ENCODE assay signal across 29 cellular contexts in the genomic region with DNA sequence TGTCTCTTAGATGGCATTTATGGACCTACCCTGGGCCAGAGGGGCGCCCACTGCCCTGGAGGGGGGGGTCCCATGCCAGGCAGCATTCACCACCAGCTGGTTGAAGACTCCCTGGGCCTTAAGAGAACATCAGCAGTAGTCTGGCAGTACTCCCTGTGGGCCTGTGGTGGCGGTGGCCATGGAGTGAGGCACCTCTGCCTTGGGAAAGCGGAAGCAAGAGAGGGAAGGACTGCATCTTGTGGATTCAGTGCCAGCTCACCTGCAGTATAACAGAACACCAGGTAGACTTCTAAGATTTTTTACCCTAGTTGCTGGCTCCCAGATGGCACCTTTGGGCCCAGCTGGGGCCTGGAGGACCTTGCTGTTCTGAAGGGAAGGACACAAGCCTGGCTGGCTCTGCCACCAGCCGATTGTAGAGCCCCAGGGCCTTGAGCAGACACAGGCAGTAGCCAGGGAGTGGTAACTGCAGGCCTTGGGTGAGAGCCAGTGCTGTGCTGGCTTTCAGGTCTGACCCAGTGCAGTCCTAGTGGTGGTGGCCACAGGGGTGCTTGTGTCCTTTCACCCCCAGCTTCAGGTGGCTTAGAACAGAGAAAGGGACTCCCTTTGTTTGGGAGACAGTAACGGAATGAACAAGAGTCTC. TPM values are rescaled to one million over a fixed set of nuclear protein-coding genes. Genes with fewer than 3 reads are reported as not detected.
DNase-seq lines count a peak whose midpoint lies in the region; ATAC-seq, FAIRE-seq and TF ChIP-seq lines count a peak whose summit lies in the region.
"Had no signal": no experiment of that assay in that cellular context is flagged by ENCODE, and none has a peak within 500 bp of the region (broad histone marks: within the 10 kb centered on the region; RNA-seq: fewer than 3 reads in every experiment).

No MANE protein-coding gene starts in this region.

- CTCF ChIA-PET in CD4-positive, alpha-beta memory T cell (lab: Charles Lee; ENCODE audit: partially characterized antibody) = interaction anchor here (1.1 kb wide), 2 partner anchors 52 to 55 kb away, joined by 3 read pairs; no protein-coding TSS in a partner anchor
- CTCF ChIA-PET in Caco-2 (lab: Charles Lee) = no interaction called here

- POLR2A ChIA-PET in CD4-positive, alpha-beta memory T cell (lab: Charles Lee; ENCODE audit: partially characterized antibody) = interaction anchor here (3.2 to 5.9 kb wide), 2 partner anchors 39 to 55 kb away, joined by 11 to 42 read pairs; no protein-coding TSS in a partner anchor
- POLR2A ChIA-PET in Caco-2 (lab: Charles Lee) = no interaction called here

- H3K9me3 ChIP-seq in CD4-positive, alpha-beta memory T cell (ENCODE audit: control insufficient read depth in 1 of 2, low read length in 2 of 2) = peaks cover 0 to 7% of the 10 kb centered on the region in 2 donors
- H3K9me3 ChIP-seq in Caco-2 = no peaks in the 10 kb centered on the region
- no peaks in the 10 kb centered on the region for H3K9me3 ChIP-seq in colonic mucosa
- peaks cover 10% of the 10 kb centered on the region for H3K9me3 ChIP-seq in psoas muscle
- no peaks in the 10 kb centered on the region for H3K9me3 ChIP-seq in pancreas
- H3K9me3 ChIP-seq: upper lobe of right lung had no signal

- DNase-seq in CD4-positive, alpha-beta memory T cell = no peak
- no peak for DNase-seq in Caco-2
- peak; percentile 16 for DNase-seq in colonic mucosa
- DNase-seq in psoas muscle = no peak
- no peak for DNase-seq in cerebellar nuclear complex (lab: John Stamatoyannopoulos, UW)
- DNase-seq in pancreas = no peak
- DNase-seq in NCI-H510A treated with DMSO at 0.1 percent for 48 hours (lab: John Stamatoyannopoulos, UW) = no peak
- DNase-seq: activated CD4-positive, alpha-beta T cell treated with anti-CD3 and anti-CD28 coated beads for 4 hours; activated naive CD8-positive, alpha-beta T cell treated with anti-CD3 and anti-CD28 coated beads, Interleukin-2, amount 10 ng/mL, durations not matched to agents 7 days and 5 days; activated T-cell treated with anti-CD3 and anti-CD28 coated beads, Interleukin-2, amount 50 U/mL, for 72 hours; C1 segment of cervical spinal cord; GM23248; islet precursor cell; Karpas-422; natural killer cell; NCI-H146; NCI-H2107; NCI-H446; retina; SHP77; stimulated activated CD4-positive, alpha-beta T cell treated with anti-CD3 and anti-CD28 coated beads, Interleukin-2, amount 100 ng/mL, for 48 hours; upper lobe of right lung had no signal

- no peak overlapping the region for H3K4me3 ChIP-seq in CD4-positive, alpha-beta memory T cell (ENCODE audit: low read length in 2 of 2)
- H3K4me3 ChIP-seq in Caco-2 (ENCODE audit: low read depth, low read length) (no peak overlapping the region), colonic mucosa (no peak overlapping the region), psoas muscle (no peak overlapping the region), pancreas (no peak overlapping the region)
- H3K4me3 ChIP-seq: ascending aorta, cardiac muscle cell, GM12878, GM23248, upper lobe of right lung had no signal

- H3K4me1 ChIP-seq in CD4-positive, alpha-beta memory T cell (ENCODE audit: insufficient read depth, low read length) = peaks cover 17% of the 10 kb centered on the region
- no peaks in the 10 kb centered on the region for H3K4me1 ChIP-seq in Caco-2
- peaks cover 12% of the 10 kb centered on the region for H3K4me1 ChIP-seq in colonic mucosa
- H3K4me1 ChIP-seq in psoas muscle = peaks cover 18% of the 10 kb centered on the region
- H3K4me1 ChIP-seq in pancreas = peaks cover 0 to 9% (median 5%) of the 10 kb centered on the region in 3 donors

- no TSS peak for BruUV-seq in Caco-2 (replicated peaks; lab: Mats Ljungman, UMichigan)

- no peak overlapping the region for H3K27ac ChIP-seq in CD4-positive, alpha-beta memory T cell (ENCODE audit: low read depth, low read length)
- no peak overlapping the region for H3K27ac ChIP-seq in colonic mucosa
- H3K27ac ChIP-seq in psoas muscle = peak overlapping the region; percentile 46
- H3K27ac ChIP-seq in pancreas = no peak overlapping the region
- H3K27ac ChIP-seq: cardiac muscle cell, GM23248, upper lobe of right lung had no signal

- peaks cover 43 to 49% of the 10 kb centered on the region in 2 donors for H3K36me3 Mint-ChIP-seq in CD4-positive, alpha-beta memory T cell
- H3K36me3 Mint-ChIP-seq in Caco-2 (ENCODE audit: insufficient read depth, unreplicated experiment) = peaks cover 81% of the 10 kb centered on the region
- H3K36me3 Mint-ChIP-seq: natural killer cell had no signal

- peaks cover 0 to 1% of the 10 kb centered on the region in 2 donors for H3K27me3 Mint-ChIP-seq in CD4-positive, alpha-beta memory T cell
- H3K27me3 Mint-ChIP-seq in Caco-2 (ENCODE audit: insufficient read depth, unreplicated experiment) = no peaks in the 10 kb centered on the region
- H3K27me3 Mint-ChIP-seq: activated naive CD8-positive, alpha-beta T cell treated with anti-CD3 and anti-CD28 coated beads, Interleukin-2, amount 10 ng/mL, durations not matched to agents 7 days and 5 days had no signal

- FAIRE-seq in pancreas (lab: Jason Lieb, UNC) = no peak
- FAIRE-seq: endothelial cell of umbilical vein, GM12878 had no signal

- peak overlapping the region in 1 of 8 donors; percentile 14 for H3K4me3 Mint-ChIP-seq in CD4-positive, alpha-beta memory T cell
- no peak overlapping the region for H3K4me3 Mint-ChIP-seq in Caco-2 (ENCODE audit: unreplicated experiment)
- H3K4me3 Mint-ChIP-seq: activated naive CD8-positive, alpha-beta T cell treated with anti-CD3 and anti-CD28 coated beads, Interleukin-2, amount 10 ng/mL, durations not matched to agents 7 days and 5 days; activated T-cell treated with anti-CD3 and anti-CD28 coated beads, Interleukin-2, amount 50 U/mL, for 72 hours; mesothelial cell of epicardium; natural killer cell; T-helper 2 cell treated with Interferon-gamma antibody and Interleukin-4, amounts not matched to agents 5 μg/mL and 100 μg/mL, for 36 hours had no signal

- intact Hi-C loops in CD4-positive, alpha-beta memory T cell (cut with micrococcal nuclease) = no loop called here
- intact Hi-C loops in Caco-2 (cut with micrococcal nuclease; ENCODE audit: unreplicated experiment) (loop anchor here (10.0 kb wide), 1 partner anchor 643 kb away; no protein-coding TSS in a partner anchor), colonic mucosa (cut with DNase I) (loop anchor here (5.0 kb wide), 1 partner anchor 69 kb away; no protein-coding TSS in a partner anchor), psoas muscle (cut with DNase I) (no loop called here), pancreas (cut with DNase I) (loop anchor here in 1 of 3 donors (5.0 kb wide), 1 partner anchor 69 kb away; no protein-coding TSS in a partner anchor)

- 53 to 91% (median 61%) methylated on average over 5 of the region's 5 CpGs for WGBS in psoas muscle, 3 donors
- 68 to 82% methylated on average over 4 to 5 of the region's 5 CpGs for WGBS in pancreas, 2 donors

- peaks cover 18 to 28% (median 22%) of the 10 kb centered on the region in 4 donors for H3K4me1 Mint-ChIP-seq in CD4-positive, alpha-beta memory T cell
- peaks cover 8% of the 10 kb centered on the region for H3K4me1 Mint-ChIP-seq in Caco-2 (ENCODE audit: low read depth, unreplicated experiment)

- no peak for TF ChIP-seq CTCF in Caco-2 (IDR thresholded peaks at IDR 0.05; ENCODE audit: insufficient read depth in 1 of 2, low read depth in 1 of 2, low read length in 1 of 2, severe bottlenecking in 1 of 2, unreplicated experiment in 1 of 2)
- no peak for TF ChIP-seq CTCF in colonic mucosa (IDR thresholded peaks at IDR 0.05)
- no peak for TF ChIP-seq CTCF in psoas muscle (IDR thresholded peaks at IDR 0.05)
- TF ChIP-seq CTCF in pancreas (IDR thresholded peaks at IDR 0.05) = no peak

- peaks cover 22% of the 10 kb centered on the region for H3K36me3 ChIP-seq in CD4-positive, alpha-beta memory T cell (ENCODE audit: insufficient read depth, low read length)
- H3K36me3 ChIP-seq in Caco-2 (ENCODE audit: control insufficient read depth, insufficient read depth, low read length) (no peaks in the 10 kb centered on the region), colonic mucosa (no peaks in the 10 kb centered on the region), psoas muscle (ENCODE audit: insufficient read depth in 1 of 2, low read depth in 1 of 2) (peaks cover 5 to 45% of the 10 kb centered on the region in 2 donors), pancreas (peaks cover 0 to 28% (median 7%) of the 10 kb centered on the region in 3 donors)
- H3K36me3 ChIP-seq: cardiac muscle cell had no signal

- H3K9me3 Mint-ChIP-seq in CD4-positive, alpha-beta memory T cell = peaks cover 0 to 22% (median 3%) of the 10 kb centered on the region in 8 donors
- H3K9me3 Mint-ChIP-seq in Caco-2 (ENCODE audit: unreplicated experiment) = no peaks in the 10 kb centered on the region
- H3K9me3 Mint-ChIP-seq: activated naive CD8-positive, alpha-beta T cell treated with anti-CD3 and anti-CD28 coated beads, Interleukin-2, amount 10 ng/mL, durations not matched to agents 7 days and 5 days; natural killer cell had no signal

- no peak overlapping the region for H3K9ac ChIP-seq in colonic mucosa (ENCODE audit: low read depth in 2 of 2, low read length in 2 of 2)
- H3K9ac ChIP-seq: GM23248 had no signal

- peak overlapping the region in 5 of 7 donors; percentile 36 to 75 (median 60) for H3K27ac Mint-ChIP-seq in CD4-positive, alpha-beta memory T cell
- H3K27ac Mint-ChIP-seq in Caco-2 (ENCODE audit: unreplicated experiment) = peak overlapping the region; percentile 64
- H3K27ac Mint-ChIP-seq: activated naive CD8-positive, alpha-beta T cell treated with anti-CD3 and anti-CD28 coated beads, Interleukin-2, amount 10 ng/mL, durations not matched to agents 7 days and 5 days; activated T-cell treated with anti-CD3 and anti-CD28 coated beads, Interleukin-2, amount 50 U/mL, for 72 hours; mesothelial cell of epicardium; T-helper 2 cell treated with Interferon-gamma antibody and Interleukin-4, amounts not matched to agents 5 μg/mL and 100 μg/mL, for 36 hours had no signal

- H3K27me3 ChIP-seq in CD4-positive, alpha-beta memory T cell (ENCODE audit: insufficient read depth, low read length) = no peaks in the 10 kb centered on the region
- H3K27me3 ChIP-seq in Caco-2 (replicated peaks; ENCODE audit: control insufficient read depth, insufficient read depth, low read length) (no peaks in the 10 kb centered on the region), colonic mucosa (no peaks in the 10 kb centered on the region), psoas muscle (ENCODE audit: insufficient read depth in 3 of 3, low read length in 2 of 3) (no peaks in the 10 kb centered on the region), pancreas (no peaks in the 10 kb centered on the region)
- H3K27me3 ChIP-seq: ascending aorta, cardiac muscle cell, upper lobe of right lung had no signal

- ATAC-seq in psoas muscle = no peak
- ATAC-seq in pancreas = no peak
- ATAC-seq: activated T-cell treated with anti-CD3 and anti-CD28 coated beads, Interleukin-2, amount 50 U/mL, for 72 hours; GM12878; natural killer cell; upper lobe of right lung had no signal

RNA-seq across cellular contexts. Expression of gene PLAC9, which starts 15.8 kb away (rescaled TPM):
- total RNA-seq in CD4-positive, alpha-beta memory T cell = not detected
- polyA plus RNA-seq in CD4-positive, alpha-beta memory T cell = under 1 TPM in 1 of 2 donors, not detected in 1; 0.81 TPM
- total RNA-seq in Caco-2 (2022) = not detected in 2 replicates
- 1 to 10 TPM; 3.9 to 6.0 TPM for total RNA-seq in colonic mucosa
- 10 to 100 TPM in 1 of 4 donors, 1 to 10 TPM in 3; 5.4 to 14.6 (median 8.8) TPM for total RNA-seq in psoas muscle
- polyA plus RNA-seq in psoas muscle = 1 to 10 TPM; 8.5 to 9.5 (median 9.4) TPM
- total RNA-seq in pancreas = 1 to 10 TPM in 4 of 6 donors, under 1 TPM in 2; 0.63 to 6.7 (median 2.8) TPM
- polyA plus RNA-seq in pancreas = 10 to 100 TPM in 1 of 2 donors, 1 to 10 TPM in 1; 7.6 to 14.6 TPM
- total RNA-seq: activated naive CD8-positive, alpha-beta T cell treated with anti-CD3 and anti-CD28 coated beads, Interleukin-2, amount 10 ng/mL, durations not matched to agents 7 days and 5 days; activated T-cell treated with anti-CD3 and anti-CD28 coated beads, Interleukin-2, amount 50 U/mL, for 72 hours; cardiac muscle cell; GM12878; natural killer cell; OCI-LY7 had no signal
- polyA plus RNA-seq: GM12878 had no signal

RNA-seq across cellular contexts. Expression of gene ANXA11, which starts 57.1 kb away (rescaled TPM):
- 100 to 1,000 TPM; 202 to 211 TPM for total RNA-seq in CD4-positive, alpha-beta memory T cell
- 100 to 1,000 TPM; 173 to 342 TPM for polyA plus RNA-seq in CD4-positive, alpha-beta memory T cell
- total RNA-seq in Caco-2 (2022) = 316 and 327 TPM in 2 replicates
- 100 to 1,000 TPM; 271 to 353 TPM for total RNA-seq in colonic mucosa
- total RNA-seq in psoas muscle = 100 to 1,000 TPM; 120 to 389 (median 273) TPM
- polyA plus RNA-seq in psoas muscle = 100 to 1,000 TPM; 112 to 164 (median 132) TPM
- total RNA-seq in pancreas = 100 to 1,000 TPM in 2 of 6 donors, 10 to 100 TPM in 4; 74.0 to 140 (median 91.8) TPM
- 100 to 1,000 TPM; 128 to 193 TPM for polyA plus RNA-seq in pancreas

Comparison
In these comparisons a context has a peak if more than half of its experiments do, and no peak if none do; other contexts are left out.
1. intact Hi-C loops: an anchor here in Caco-2 (10.0 kb wide) and colonic mucosa (5.0 kb wide); none called in CD4-positive, alpha-beta memory T cell and psoas muscle.